ENCODE assay signal across 13 cellular contexts in the genomic region with DNA sequence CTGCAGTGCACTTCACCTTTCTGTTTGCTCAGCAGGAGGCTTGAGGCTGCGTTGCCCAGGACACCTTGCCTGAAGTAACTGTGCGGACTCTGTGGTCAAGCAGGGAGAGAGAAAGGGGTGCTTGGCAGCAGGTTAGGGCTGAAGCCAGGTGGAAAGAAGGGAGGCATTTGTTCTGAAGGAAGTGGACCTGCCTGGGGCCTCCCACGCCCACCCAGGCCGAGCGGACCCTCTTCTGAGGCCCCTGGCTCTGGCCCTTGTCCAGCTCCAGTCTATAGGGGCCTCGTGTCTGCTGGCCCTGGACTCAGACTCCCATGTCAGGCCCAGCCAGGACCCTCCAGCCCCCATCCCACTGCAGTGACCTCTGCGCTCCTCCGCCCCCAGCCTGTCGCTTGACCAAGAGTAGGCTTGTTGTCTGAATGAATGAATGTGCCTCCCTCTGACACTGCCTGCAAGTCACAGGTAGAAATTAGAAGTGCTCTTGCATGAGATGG. TPM values are rescaled to one million over a fixed set of nuclear protein-coding genes. Genes with fewer than 3 reads are reported as not detected.
DNase-seq lines count a peak whose midpoint lies in the region; ATAC-seq and TF ChIP-seq lines count a peak whose summit lies in the region.
"Had no signal": no experiment of that assay in that cellular context is flagged by ENCODE, and none has a peak within 500 bp of the region (broad histone marks: within the 10 kb centered on the region; RNA-seq: fewer than 3 reads in every experiment).

No MANE protein-coding gene starts in this region.

- H3K27me3 ChIP-seq in right cardiac atrium (ENCODE audit: control insufficient read depth, insufficient read depth) (no peaks in the 10 kb centered on the region), upper lobe of left lung (no peaks in the 10 kb centered on the region)

- peaks cover 0 to 16% (median 0%) of the 10 kb centered on the region in 4 donors for H3K36me3 ChIP-seq in upper lobe of left lung

- ATAC-seq in Right ventricle myocardium inferior (no peak), right cardiac atrium (no peak), upper lobe of left lung (ENCODE audit: low FRiP score in 2 of 2) (peak in 1 of 2 donors; percentile 75), HG02852 (IDR thresholded peaks at IDR 0.05; ENCODE audit: unreplicated experiment) (no peak), HG03045 (IDR thresholded peaks at IDR 0.05; ENCODE audit: unreplicated experiment) (no peak)
- no peak for ATAC-seq in naive thymus-derived CD8-positive, alpha-beta T cell

- H3K4me1 Mint-ChIP-seq in activated T-helper 2 cell treated with anti-CD3 and anti-CD28 coated beads, Interferon-gamma antibody, Interleukin-2, Interleukin-4, amounts not matched to agents 10 μg/mL and 5 μg/mL and 100 μg/mL, durations not matched to agents 14 hours and 24 hours and 36 hours (ENCODE audit: low read depth) = no peaks in the 10 kb centered on the region
- peaks cover 23 to 50% (median 38%) of the 10 kb centered on the region in 4 donors for H3K4me1 Mint-ChIP-seq in naive thymus-derived CD8-positive, alpha-beta T cell

- H3K27ac Mint-ChIP-seq in activated T-helper 2 cell treated with anti-CD3 and anti-CD28 coated beads, Interferon-gamma antibody, Interleukin-2, Interleukin-4, amounts not matched to agents 10 μg/mL and 5 μg/mL and 100 μg/mL, durations not matched to agents 14 hours and 24 hours and 36 hours = no peak overlapping the region
- peak overlapping the region in 8 of 10 donors; percentile 6 to 95 (median 82) for H3K27ac Mint-ChIP-seq in naive thymus-derived CD8-positive, alpha-beta T cell
- H3K27ac Mint-ChIP-seq: immature natural killer cell had no signal

- DNase-seq in Right ventricle myocardium inferior (ENCODE audit: missing footprints) = peak; percentile 33
- DNase-seq in right cardiac atrium = no peak
- DNase-seq in activated T-helper 2 cell treated with anti-CD3 and anti-CD28 coated beads, Interferon-gamma antibody, Interleukin-2, Interleukin-4, amounts not matched to agents 10 μg/mL and 5 μg/mL and 100 μg/mL, durations not matched to agents 14 hours and 24 hours and 36 hours (ENCODE audit: low spot score) = peak; percentile 8
- DNase-seq in naive thymus-derived CD8-positive, alpha-beta T cell = no peak
- peak; percentile 69 to 86 for DNase-seq in upper lobe of left lung
- no peak for DNase-seq in COLO829 (ENCODE audit: low spot score)
- DNase-seq: dermis blood vessel endothelial cell, foreskin melanocyte, immature natural killer cell, KG1 had no signal

- no peak overlapping the region for H3K4me3 Mint-ChIP-seq in activated T-helper 2 cell treated with anti-CD3 and anti-CD28 coated beads, Interferon-gamma antibody, Interleukin-2, Interleukin-4, amounts not matched to agents 10 μg/mL and 5 μg/mL and 100 μg/mL, durations not matched to agents 14 hours and 24 hours and 36 hours (ENCODE audit: low read depth)
- H3K4me3 Mint-ChIP-seq in naive thymus-derived CD8-positive, alpha-beta T cell = peak overlapping the region in 9 of 10 donors; percentile 39 to 92 (median 84)

- POLR2A ChIA-PET in naive thymus-derived CD8-positive, alpha-beta T cell (lab: Charles Lee) = interaction anchor here (0.5 to 3.0 kb wide), 8 partner anchors 9 to 306 kb away, joined by 3 to 18 read pairs (median 4); no protein-coding TSS in a partner anchor

- H3K27ac ChIP-seq in right cardiac atrium (ENCODE audit: low read length) = no peak overlapping the region
- peak overlapping the region; percentile 55 to 89 (median 76) for H3K27ac ChIP-seq in upper lobe of left lung
- H3K27ac ChIP-seq: C4-2B had no signal

- TF ChIP-seq POLR2A in upper lobe of left lung (IDR thresholded peaks at IDR 0.05) = no peak

- H3K9me3 ChIP-seq in right cardiac atrium (ENCODE audit: control insufficient read depth, low read length) (peaks cover 6% of the 10 kb centered on the region), upper lobe of left lung (peaks cover 4 to 24% (median 8%) of the 10 kb centered on the region in 4 donors)

- TF ChIP-seq CTCF in upper lobe of left lung (IDR thresholded peaks at IDR 0.05) = no peak

- no peak overlapping the region for H3K4me3 ChIP-seq in right cardiac atrium (ENCODE audit: low read length)
- H3K4me3 ChIP-seq in upper lobe of left lung = peak overlapping the region in 3 of 4 donors; percentile 76 to 83 (median 81)

- H3K27me3 Mint-ChIP-seq in activated T-helper 2 cell treated with anti-CD3 and anti-CD28 coated beads, Interferon-gamma antibody, Interleukin-2, Interleukin-4, amounts not matched to agents 10 μg/mL and 5 μg/mL and 100 μg/mL, durations not matched to agents 14 hours and 24 hours and 36 hours (ENCODE audit: low read depth) = peaks cover 31% of the 10 kb centered on the region
- H3K27me3 Mint-ChIP-seq in naive thymus-derived CD8-positive, alpha-beta T cell = peaks cover 0 to 18% (median 2%) of the 10 kb centered on the region in 5 donors

- peaks cover 18% of the 10 kb centered on the region for H3K9me3 Mint-ChIP-seq in activated T-helper 2 cell treated with anti-CD3 and anti-CD28 coated beads, Interferon-gamma antibody, Interleukin-2, Interleukin-4, amounts not matched to agents 10 μg/mL and 5 μg/mL and 100 μg/mL, durations not matched to agents 14 hours and 24 hours and 36 hours
- peaks cover 5 to 27% (median 12%) of the 10 kb centered on the region in 9 donors for H3K9me3 Mint-ChIP-seq in naive thymus-derived CD8-positive, alpha-beta T cell

- peaks cover 8% of the 10 kb centered on the region for H3K4me1 ChIP-seq in right cardiac atrium (ENCODE audit: control insufficient read depth, insufficient read depth, low read length)
- peaks cover 26 to 54% (median 45%) of the 10 kb centered on the region in 4 donors for H3K4me1 ChIP-seq in upper lobe of left lung

- intact Hi-C loops in Right ventricle myocardium inferior (cut with DNase I) = no loop called here
- intact Hi-C loops in right cardiac atrium (cut with DNase I) = no loop called here
- intact Hi-C loops in activated T-helper 2 cell treated with anti-CD3 and anti-CD28 coated beads, Interferon-gamma antibody, Interleukin-2, Interleukin-4, amounts not matched to agents 10 μg/mL and 5 μg/mL and 100 μg/mL, durations not matched to agents 14 hours and 24 hours and 36 hours (cut with micrococcal nuclease) = no loop called here

- no peak for TF ChIP-seq EP300 in upper lobe of left lung (IDR thresholded peaks at IDR 0.05)

- H3K36me3 Mint-ChIP-seq in activated T-helper 2 cell treated with anti-CD3 and anti-CD28 coated beads, Interferon-gamma antibody, Interleukin-2, Interleukin-4, amounts not matched to agents 10 μg/mL and 5 μg/mL and 100 μg/mL, durations not matched to agents 14 hours and 24 hours and 36 hours (ENCODE audit: low read depth) = no peaks in the 10 kb centered on the region
- H3K36me3 Mint-ChIP-seq in naive thymus-derived CD8-positive, alpha-beta T cell = peaks cover 6 to 19% (median 12%) of the 10 kb centered on the region in 3 donors

- 93% methylated on average over 9 of the region's 9 CpGs for WGBS in right cardiac atrium
- 78 to 89% methylated on average over 6 to 9 of the region's 9 CpGs for WGBS in upper lobe of left lung, 2 donors

RNA-seq across cellular contexts. Expression of a gene that starts 2.5 kb away (rescaled TPM):
- total RNA-seq in Right ventricle myocardium inferior (6.7 TPM), right cardiac atrium (10 to 100 TPM; 13.8 to 19.2 (median 16.8) TPM), upper lobe of left lung (100 to 1,000 TPM in 1 of 6 donors, 10 to 100 TPM in 5; 26.0 to 189 (median 38.9) TPM)
- polyA plus RNA-seq in right cardiac atrium = 6.7 TPM
- 1.5 and 1.7 TPM in 2 replicates for total RNA-seq in activated T-helper 2 cell treated with anti-CD3 and anti-CD28 coated beads, Interferon-gamma antibody, Interleukin-2, Interleukin-4, amounts not matched to agents 10 μg/mL and 5 μg/mL and 100 μg/mL, durations not matched to agents 14 hours and 24 hours and 36 hours
- 10 to 100 TPM; 91.8 to 99.9 TPM for total RNA-seq in naive thymus-derived CD8-positive, alpha-beta T cell
- 1 to 10 TPM in 2 of 3 donors, under 1 TPM in 1; 0.60 to 3.0 (median 1.4) TPM for polyA plus RNA-seq in naive thymus-derived CD8-positive, alpha-beta T cell

Comparison
In these comparisons a context has a peak if more than half of its experiments do, and no peak if none do; other contexts are left out.
1. DNase-seq: peak in Right ventricle myocardium inferior (single experiment), activated T-helper 2 cell treated with anti-CD3 and anti-CD28 coated beads, Interferon-gamma antibody, Interleukin-2, Interleukin-4, amounts not matched to agents 10 μg/mL and 5 μg/mL and 100 μg/mL, durations not matched to agents 14 hours and 24 hours and 36 hours (single experiment) and upper lobe of left lung (2 of 2); none in right cardiac atrium (0 of 3), naive thymus-derived CD8-positive, alpha-beta T cell (0 of 10) and COLO829 (single experiment).